ENCODE assay signal across 18 cellular contexts in the genomic region with DNA sequence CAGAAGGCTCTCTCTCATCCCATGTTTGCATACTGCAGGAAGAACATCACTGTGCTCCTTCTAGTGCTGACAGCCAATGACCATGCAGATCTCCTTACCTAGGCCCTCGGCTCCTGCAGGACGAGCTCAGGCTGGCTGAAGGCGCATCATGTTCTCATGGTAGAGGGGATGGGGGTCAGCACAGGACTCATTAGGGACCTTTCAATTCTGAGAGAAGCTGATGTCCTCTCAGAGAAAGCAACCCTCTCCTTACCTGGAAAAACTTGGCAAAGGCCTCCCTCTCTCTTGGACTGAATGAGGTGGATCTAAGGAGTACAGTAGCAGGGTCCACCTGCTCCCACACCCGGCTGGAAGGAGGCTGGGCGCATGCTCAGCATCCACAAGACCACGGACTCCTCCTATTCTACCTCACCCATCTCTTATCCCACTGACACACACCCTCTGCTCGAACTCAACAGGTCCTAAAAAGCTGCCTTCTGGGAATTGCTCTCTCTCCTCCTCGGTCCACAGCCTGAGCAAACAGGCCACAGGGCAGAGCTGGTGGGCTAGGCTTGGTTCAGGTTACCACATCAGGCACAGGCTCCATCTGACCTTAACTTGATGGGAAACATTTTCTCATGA. TPM values are rescaled to one million over a fixed set of nuclear protein-coding genes. Genes with fewer than 3 reads are reported as not detected.
DNase-seq lines count a peak whose midpoint lies in the region; ATAC-seq and TF ChIP-seq lines count a peak whose summit lies in the region.
"Had no signal": no experiment of that assay in that cellular context is flagged by ENCODE, and none has a peak within 500 bp of the region (broad histone marks: within the 10 kb centered on the region; RNA-seq: fewer than 3 reads in every experiment).

No MANE protein-coding gene starts in this region.

- no peak for DNase-seq in activated naive CD4-positive, alpha-beta T cell treated with anti-CD3 and anti-CD28 coated beads for 36 hours
- no peak for DNase-seq in activated naive CD4-positive, alpha-beta T cell (lab: John Stamatoyannopoulos, UW)
- DNase-seq in esophagus squamous epithelium (lab: John Stamatoyannopoulos, UW) = no peak
- DNase-seq in erythroblast (lab: John Stamatoyannopoulos, UW) = no peak
- no peak for DNase-seq in stimulated activated CD8-positive, alpha-beta memory T cell treated with anti-CD3 and anti-CD28 coated beads, Interleukin-4, amount 100 ng/mL, for 48 hours
- no peak for DNase-seq in head of caudate nucleus
- DNase-seq: activated B cell treated with CpG ODN at 0.5 μM for 24 hours; activated naive CD4-positive, alpha-beta T cell treated with anti-CD3 and anti-CD28 coated beads, Interleukin-2, amount 10 ng/mL, durations not matched to agents 7 days and 5 days; midbrain; NCI-H1105 treated with DMSO at 0.1 percent for 48 hours; T-helper 1 cell had no signal

- ATAC-seq in stimulated activated memory B cell treated with anti-CD40 and anti-IgM and Interleukin-4, amounts not matched to agents 10 μg/mL and 1 μg/mL and 100 μg/mL, for 72 hours = no peak
- ATAC-seq: activated CD8-positive, alpha-beta memory T cell treated with anti-CD3 and anti-CD28 coated beads, Interleukin-2, amount 10 ng/mL, durations not matched to agents 7 days and 5 days; Right ventricle myocardium inferior had no signal

- H3K4me1 Mint-ChIP-seq in activated naive CD4-positive, alpha-beta T cell treated with anti-CD3 and anti-CD28 coated beads for 36 hours (ENCODE audit: low read depth) = peaks cover 43% of the 10 kb centered on the region
- peaks cover 74% of the 10 kb centered on the region for H3K4me1 Mint-ChIP-seq in stimulated activated memory B cell treated with anti-CD40 and anti-IgM and Interleukin-4, amounts not matched to agents 10 μg/mL and 1 μg/mL and 100 μg/mL, for 72 hours

- no peaks in the 10 kb centered on the region for H3K9me3 ChIP-seq in esophagus squamous epithelium

- H3K27me3 Mint-ChIP-seq in activated naive CD4-positive, alpha-beta T cell treated with anti-CD3 and anti-CD28 coated beads for 36 hours (ENCODE audit: low read depth) = no peaks in the 10 kb centered on the region
- no peaks in the 10 kb centered on the region for H3K27me3 Mint-ChIP-seq in stimulated activated memory B cell treated with anti-CD40 and anti-IgM and Interleukin-4, amounts not matched to agents 10 μg/mL and 1 μg/mL and 100 μg/mL, for 72 hours
- H3K27me3 Mint-ChIP-seq: activated B cell treated with CpG ODN at 0.5 μM for 24 hours; activated CD8-positive, alpha-beta memory T cell treated with anti-CD3 and anti-CD28 coated beads, Interleukin-2, amount 10 ng/mL, durations not matched to agents 7 days and 5 days; activated naive CD4-positive, alpha-beta T cell treated with anti-CD3 and anti-CD28 coated beads, Interleukin-2, amount 10 ng/mL, durations not matched to agents 7 days and 5 days had no signal

- WGBS in esophagus squamous epithelium, 2 donors = 64 to 83% methylated on average over 3 to 5 of the region's 8 CpGs

- peak overlapping the region; percentile 2 for H3K27ac Mint-ChIP-seq in activated naive CD4-positive, alpha-beta T cell treated with anti-CD3 and anti-CD28 coated beads for 36 hours
- H3K27ac Mint-ChIP-seq in stimulated activated memory B cell treated with anti-CD40 and anti-IgM and Interleukin-4, amounts not matched to agents 10 μg/mL and 1 μg/mL and 100 μg/mL, for 72 hours = peak overlapping the region; percentile 62
- H3K27ac Mint-ChIP-seq: activated B cell treated with CpG ODN at 0.5 μM for 24 hours; activated CD8-positive, alpha-beta memory T cell treated with anti-CD3 and anti-CD28 coated beads, Interleukin-2, amount 10 ng/mL, durations not matched to agents 7 days and 5 days; activated naive CD4-positive, alpha-beta T cell treated with anti-CD3 and anti-CD28 coated beads, Interleukin-2, amount 10 ng/mL, durations not matched to agents 7 days and 5 days had no signal

- peaks cover 6 to 50% (median 9%) of the 10 kb centered on the region in 3 donors for H3K36me3 ChIP-seq in esophagus squamous epithelium

- intact Hi-C loops in activated naive CD4-positive, alpha-beta T cell treated with anti-CD3 and anti-CD28 coated beads for 36 hours (cut with micrococcal nuclease) = no loop called here
- intact Hi-C loops in esophagus squamous epithelium (cut with DNase I) (no loop called here), head of caudate nucleus (cut with DNase I) (loop anchor here (5.0 kb wide), 1 partner anchor 95 kb away; a partner anchor contains a TSS)

- peaks cover 8% of the 10 kb centered on the region for H3K36me3 Mint-ChIP-seq in activated naive CD4-positive, alpha-beta T cell treated with anti-CD3 and anti-CD28 coated beads for 36 hours (ENCODE audit: low read depth)
- H3K36me3 Mint-ChIP-seq in stimulated activated memory B cell treated with anti-CD40 and anti-IgM and Interleukin-4, amounts not matched to agents 10 μg/mL and 1 μg/mL and 100 μg/mL, for 72 hours = peaks cover 35% of the 10 kb centered on the region

- no peaks in the 10 kb centered on the region for H3K27me3 ChIP-seq in esophagus squamous epithelium
- H3K27me3 ChIP-seq: hepatocyte had no signal

- H3K4me1 ChIP-seq in esophagus squamous epithelium = peaks cover 37 to 86% (median 40%) of the 10 kb centered on the region in 3 donors

- H3K27ac ChIP-seq in VCaP = peak overlapping the region; percentile 78
- H3K27ac ChIP-seq in esophagus squamous epithelium = peak overlapping the region; percentile 54 to 99 (median 98)
- H3K27ac ChIP-seq: hepatocyte, HL-60, KMS-11 had no signal

- no peak overlapping the region for H3K4me3 Mint-ChIP-seq in activated naive CD4-positive, alpha-beta T cell treated with anti-CD3 and anti-CD28 coated beads for 36 hours
- no peak overlapping the region for H3K4me3 Mint-ChIP-seq in stimulated activated memory B cell treated with anti-CD40 and anti-IgM and Interleukin-4, amounts not matched to agents 10 μg/mL and 1 μg/mL and 100 μg/mL, for 72 hours
- H3K4me3 Mint-ChIP-seq: activated B cell treated with CpG ODN at 0.5 μM for 24 hours; activated CD8-positive, alpha-beta memory T cell treated with anti-CD3 and anti-CD28 coated beads, Interleukin-2, amount 10 ng/mL, durations not matched to agents 7 days and 5 days; activated naive CD4-positive, alpha-beta T cell treated with anti-CD3 and anti-CD28 coated beads, Interleukin-2, amount 10 ng/mL, durations not matched to agents 7 days and 5 days had no signal

- no peak overlapping the region for H3K4me3 ChIP-seq in esophagus squamous epithelium
- H3K4me3 ChIP-seq: hepatocyte had no signal

- no peak for TF ChIP-seq CTCF in VCaP (conservative IDR thresholded peaks at IDR 0.05)
- no peak for TF ChIP-seq CTCF in esophagus squamous epithelium (IDR thresholded peaks at IDR 0.05)

- TF ChIP-seq POLR2A in esophagus squamous epithelium (IDR thresholded peaks at IDR 0.05) (no peak), erythroblast (IDR thresholded peaks at IDR 0.05; ENCODE audit: low read length) (no peak)

- CTCF ChIA-PET in activated naive CD4-positive, alpha-beta T cell treated with anti-CD3 and anti-CD28 coated beads for 36 hours (lab: Charles Lee) = interaction anchor here (1.2 kb wide), 1 partner anchor 124 kb away, joined by 7 read pairs; no protein-coding TSS in a partner anchor

- no peaks in the 10 kb centered on the region for H3K9me3 Mint-ChIP-seq in activated naive CD4-positive, alpha-beta T cell treated with anti-CD3 and anti-CD28 coated beads for 36 hours
- no peaks in the 10 kb centered on the region for H3K9me3 Mint-ChIP-seq in stimulated activated memory B cell treated with anti-CD40 and anti-IgM and Interleukin-4, amounts not matched to agents 10 μg/mL and 1 μg/mL and 100 μg/mL, for 72 hours
- H3K9me3 Mint-ChIP-seq: activated B cell treated with CpG ODN at 0.5 μM for 24 hours; activated naive CD4-positive, alpha-beta T cell treated with anti-CD3 and anti-CD28 coated beads, Interleukin-2, amount 10 ng/mL, durations not matched to agents 7 days and 5 days had no signal

RNA-seq across cellular contexts. Expression of a gene that starts 2.9 kb away (rescaled TPM):
- total RNA-seq in activated naive CD4-positive, alpha-beta T cell treated with anti-CD3 and anti-CD28 coated beads for 36 hours = 1 to 10 TPM; 7.6 to 8.2 TPM
- 10 to 100 TPM; 41.8 to 86.9 (median 46.1) TPM for total RNA-seq in esophagus squamous epithelium

Comparison
In these comparisons a context has a peak if more than half of its experiments do, and no peak if none do; other contexts are left out.
1. RNA of a gene that starts 2.9 kb away (total RNA-seq): 41.8 to 86.9 TPM in esophagus squamous epithelium; 7.6 to 8.2 TPM in activated naive CD4-positive, alpha-beta T cell treated with anti-CD3 and anti-CD28 coated beads for 36 hours; every median in the first group is over 4 times any median in the second.